ENCODE assay signal across 24 cellular contexts in genomic region chr11:92035488-92035887, GRCh38.
DNase-seq lines count a peak whose midpoint lies in the region; ATAC-seq and TF ChIP-seq lines count a peak whose summit lies in the region.
"Had no signal": no experiment of that assay in that cellular context is flagged by ENCODE, and none has a peak within 500 bp of the region (broad histone marks: within the 10 kb centered on the region; RNA-seq: fewer than 3 reads in every experiment).

No MANE protein-coding gene starts in this region.

- no peaks in the 10 kb centered on the region for H3F3A ChIP-seq in PC-9 (ENCODE audit: insufficient read depth, low read depth)

- H3K4me1 ChIP-seq in PC-9 (replicated peaks; ENCODE audit: insufficient read depth), result no peaks in the 10 kb centered on the region
- H3K4me1 ChIP-seq in thoracic aorta (ENCODE audit: control insufficient read depth in 1 of 2, low read depth in 2 of 2), result no peaks in the 10 kb centered on the region
- H3K4me1 ChIP-seq: BLaER1, Caco-2 had no signal

- no peaks in the 10 kb centered on the region for H4K20me1 ChIP-seq in PC-9 (ENCODE audit: insufficient read depth)
- H4K20me1 ChIP-seq: BLaER1 had no signal

- H3K27me3 ChIP-seq in PC-9 (ENCODE audit: insufficient read depth, low read depth) (no peaks in the 10 kb centered on the region), thoracic aorta (replicated peaks; ENCODE audit: insufficient read depth) (no peaks in the 10 kb centered on the region)
- H3K27me3 ChIP-seq: BLaER1 had no signal

- no peak overlapping the region for H3K4me2 ChIP-seq in PC-9
- H3K4me2 ChIP-seq: BLaER1 had no signal

- peak; percentile 35 for ATAC-seq in thoracic aorta (ENCODE audit: insufficient number of reproducible peaks, low FRiP score, low read depth)
- ATAC-seq in activated T-cell treated with anti-CD3 and anti-CD28 coated beads, Interleukin-2, amount 50 U/mL, for 4 hours, result no peak

- TF ChIP-seq CTCF in PC-9 (conservative IDR thresholded peaks at IDR 0.05) (no peak), thoracic aorta (IDR thresholded peaks at IDR 0.05) (no peak)

- DNase-seq in DMS53 treated with DMSO at 0.1 percent for 48 hours (lab: John Stamatoyannopoulos, UW; ENCODE audit: unreplicated experiment) (peak; percentile 64), PC-9 (peak; percentile 16 to 70), epithelial cell of prostate (ENCODE audit: low read depth, low spot score) (peak; percentile 63), thoracic aorta (ENCODE audit: low spot score) (no peak), DMS114 treated with DMSO at 0.1 percent for 48 hours (lab: John Stamatoyannopoulos, UW; ENCODE audit: unreplicated experiment) (no peak)
- no peak for DNase-seq in activated T-cell treated with anti-CD3 and anti-CD28 coated beads, Interleukin-2, amount 50 U/mL, for 4 hours
- no peak for DNase-seq in activated CD4-positive, alpha-beta T cell treated with anti-CD3 and anti-CD28 coated beads, Interleukin-2, amount 50 U/mL, for 4 hours
- DNase-seq: ACHN; Caco-2; CD4-positive, alpha-beta T cell; DMS 273 treated with DMSO at 0.1 percent for 48 hours; GDM1; GOT3; HCEC 1CT; NCI-H1417; NCI-H1694 treated with DMSO at 0.1 percent for 48 hours; NCI-H2081 treated with DMSO at 0.1 percent for 48 hours; NCI-H2171 treated with DMSO at 0.1 percent for 48 hours; NCI-H524 treated with DMSO at 0.1 percent for 48 hours; OCI-M1; SHP77 treated with DMSO at 0.1 percent for 48 hours had no signal

- no peak overlapping the region for H2AFZ ChIP-seq in PC-9

- no peaks in the 10 kb centered on the region for H3K36me3 Mint-ChIP-seq in activated T-cell treated with anti-CD3 and anti-CD28 coated beads, Interleukin-2, amount 50 U/mL, for 4 hours (ENCODE audit: insufficient read depth)
- H3K36me3 Mint-ChIP-seq: IgD-negative memory B cell had no signal

- no peaks in the 10 kb centered on the region for H3K36me3 ChIP-seq in PC-9 (ENCODE audit: low read depth)
- no peaks in the 10 kb centered on the region for H3K36me3 ChIP-seq in thoracic aorta
- H3K36me3 ChIP-seq: BLaER1 had no signal

- H3K79me2 ChIP-seq in PC-9 (ENCODE audit: low read depth), result no peaks in the 10 kb centered on the region

- no peaks in the 10 kb centered on the region for H3K9me3 ChIP-seq in PC-9 (ENCODE audit: insufficient read depth, low read depth)
- no peaks in the 10 kb centered on the region for H3K9me3 ChIP-seq in thoracic aorta
- H3K9me3 ChIP-seq: BLaER1, Caco-2 had no signal

- H3K27ac ChIP-seq in PC-9 (no peak overlapping the region), epithelial cell of prostate (peak overlapping the region; percentile 16), thoracic aorta (no peak overlapping the region)
- H3K27ac ChIP-seq: BLaER1, SK-N-MC had no signal

- BruUV-seq in PC-9 (replicated peaks; lab: Mats Ljungman, UMichigan), result no TSS peak

- CTCF ChIA-PET in PC-9 (lab: Charles Lee), result no interaction called here

- H3K27me3 Mint-ChIP-seq in activated T-cell treated with anti-CD3 and anti-CD28 coated beads, Interleukin-2, amount 50 U/mL, for 4 hours (ENCODE audit: low read depth), result no peaks in the 10 kb centered on the region
- H3K27me3 Mint-ChIP-seq: CD4-positive, alpha-beta T cell; IgD-negative memory B cell had no signal

- POLR2A ChIA-PET in PC-9 (lab: Charles Lee; ENCODE audit: unreplicated experiment), result no interaction called here

- no peak overlapping the region for H3K4me3 Mint-ChIP-seq in activated T-cell treated with anti-CD3 and anti-CD28 coated beads, Interleukin-2, amount 50 U/mL, for 4 hours
- H3K4me3 Mint-ChIP-seq: CD4-positive, alpha-beta T cell; IgD-negative memory B cell had no signal

- H3K9me3 Mint-ChIP-seq in activated T-cell treated with anti-CD3 and anti-CD28 coated beads, Interleukin-2, amount 50 U/mL, for 4 hours, result peaks cover 4% of the 10 kb centered on the region

- no peaks in the 10 kb centered on the region for H3K4me1 Mint-ChIP-seq in activated T-cell treated with anti-CD3 and anti-CD28 coated beads, Interleukin-2, amount 50 U/mL, for 4 hours (ENCODE audit: low read depth)
- H3K4me1 Mint-ChIP-seq: IgD-negative memory B cell had no signal

- H3K4me3 ChIP-seq in PC-9, result no peak overlapping the region
- H3K4me3 ChIP-seq in thoracic aorta, result no peak overlapping the region
- H3K4me3 ChIP-seq: BLaER1, SK-N-MC had no signal

- intact Hi-C loops in PC-9 (cut with micrococcal nuclease; ENCODE audit: unreplicated experiment), result no loop called here

- peaks cover 4% of the 10 kb centered on the region; the same call in 1 of the 2 replicates for H3K9me2 ChIP-seq in PC-9 (ENCODE audit: insufficient read depth)

Comparison
In these comparisons a context has a peak if more than half of its experiments do, and no peak if none do; other contexts are left out.
1. DNase-seq: peak in DMS53 treated with DMSO at 0.1 percent for 48 hours (single experiment), PC-9 (2 of 2) and epithelial cell of prostate (single experiment); none in thoracic aorta (single experiment), activated T-cell treated with anti-CD3 and anti-CD28 coated beads, Interleukin-2, amount 50 U/mL, for 4 hours (single experiment), DMS114 treated with DMSO at 0.1 percent for 48 hours (single experiment) and activated CD4-positive, alpha-beta T cell treated with anti-CD3 and anti-CD28 coated beads, Interleukin-2, amount 50 U/mL, for 4 hours (0 of 2).